In genomic region chr1:101260531-101260930, GRCh38 we compare ENCODE assay signal across 11 cellular contexts. TPM values are rescaled to one million over a fixed set of nuclear protein-coding genes. Genes with fewer than 3 reads are reported as not detected.
DNase-seq lines count a peak whose midpoint lies in the region; ATAC-seq, FAIRE-seq and TF ChIP-seq lines count a peak whose summit lies in the region.
"Had no signal": no experiment of that assay in that cellular context is flagged by ENCODE, and none has a peak within 500 bp of the region (broad histone marks: within the 10 kb centered on the region; RNA-seq: fewer than 3 reads in every experiment).

No MANE protein-coding gene starts in this region.

- no peaks in the 10 kb centered on the region for H4K20me1 ChIP-seq in SK-N-SH (ENCODE audit: insufficient read depth)

- no peaks in the 10 kb centered on the region for H3K9me2 ChIP-seq in SK-N-SH

- peaks cover 16% of the 10 kb centered on the region for H3F3A ChIP-seq in SK-N-SH (replicated peaks; ENCODE audit: insufficient read depth)

- H3K4me1 Mint-ChIP-seq in dendritic cell treated with granulocyte-macrophage colony-stimulating factor and Interleukin-4, amounts not matched to agents 40 ng/mL and 50 ng/mL, for 4 days (ENCODE audit: low read depth): peaks cover 66% of the 10 kb centered on the region

- intact Hi-C loops in dendritic cell treated with granulocyte-macrophage colony-stimulating factor and Interleukin-4, amounts not matched to agents 40 ng/mL and 50 ng/mL, for 4 days (cut with micrococcal nuclease): no loop called here
- intact Hi-C loops in pancreas (cut with DNase I): no loop called here

- H3K9ac ChIP-seq in SK-N-SH: no peak overlapping the region

- 17% methylated on average over 1 of the region's 1 CpG for WGBS in SK-N-SH (ENCODE audit: low lambda C conversion rate)
- WGBS in pancreas, 2 donors: 34 to 40% methylated on average over 1 of the region's 1 CpG

- H3K27me3 ChIP-seq in SK-N-SH (ENCODE audit: insufficient read depth) (no peaks in the 10 kb centered on the region), pancreas (no peaks in the 10 kb centered on the region)
- H3K27me3 ChIP-seq: dorsolateral prefrontal cortex, suprapubic skin had no signal

- no peaks in the 10 kb centered on the region for H3K79me2 ChIP-seq in SK-N-SH (ENCODE audit: insufficient read depth)

- no peak for TF ChIP-seq EP300 in SK-N-SH (IDR thresholded peaks at IDR 0.05; ENCODE audit: borderline replicate concordance in 1 of 2, low read depth in 1 of 2, low read length in 1 of 2)

- H3K4me3 ChIP-seq in SK-N-SH (ENCODE audit: low read depth in 2 of 2, low read length in 1 of 2): no peak overlapping the region
- no peak overlapping the region for H3K4me3 ChIP-seq in pancreas
- H3K4me3 ChIP-seq: dorsolateral prefrontal cortex, suprapubic skin had no signal

- no peaks in the 10 kb centered on the region for H3K9me3 Mint-ChIP-seq in dendritic cell treated with granulocyte-macrophage colony-stimulating factor and Interleukin-4, amounts not matched to agents 40 ng/mL and 50 ng/mL, for 4 days

- DNase-seq in ELR (ENCODE audit: low read depth) (peak; percentile 65), SK-N-SH (no peak), renal cortical epithelial cell (ENCODE audit: low read depth) (peak; percentile 16), pancreas (no peak), NCI-H146 (lab: John Stamatoyannopoulos, UW) (no peak), NCI-H2107 treated with DMSO at 0.1 percent for 48 hours (lab: John Stamatoyannopoulos, UW; ENCODE audit: unreplicated experiment) (no peak)
- DNase-seq: dorsolateral prefrontal cortex, NCI-H2081 treated with DMSO at 0.1 percent for 48 hours had no signal

- no peaks in the 10 kb centered on the region for H3K27me3 Mint-ChIP-seq in dendritic cell treated with granulocyte-macrophage colony-stimulating factor and Interleukin-4, amounts not matched to agents 40 ng/mL and 50 ng/mL, for 4 days

- no peak for TF ChIP-seq RAD21 in SK-N-SH (IDR thresholded peaks at IDR 0.05; ENCODE audit: low read length)

- POLR2A ChIA-PET in SK-N-SH (lab: Yijun Ruan, JAX): no interaction called here

- H3K9me3 ChIP-seq in SK-N-SH (no peaks in the 10 kb centered on the region), pancreas (no peaks in the 10 kb centered on the region)
- H3K9me3 ChIP-seq: suprapubic skin had no signal

- H3K36me3 ChIP-seq in SK-N-SH (replicated peaks in 1 of 2; ENCODE audit: control insufficient read depth in 1 of 2, insufficient read depth in 2 of 2, low read length in 1 of 2): no peaks in the 10 kb centered on the region
- no peaks in the 10 kb centered on the region for H3K36me3 ChIP-seq in pancreas
- H3K36me3 ChIP-seq: suprapubic skin had no signal

- TF ChIP-seq CTCF in SK-N-SH (IDR thresholded peaks at IDR 0.05): no peak
- no peak for TF ChIP-seq CTCF in pancreas (IDR thresholded peaks at IDR 0.05)

- CTCF ChIA-PET in SK-N-SH (lab: Yijun Ruan, JAX): interaction anchor here (1.3 to 2.2 kb wide), 2 partner anchors 22 to 28 kb away, joined by 4 to 12 read pairs; no protein-coding TSS in a partner anchor

- peak overlapping the region; percentile 30; the same call in 1 of the 2 replicates for H2AFZ ChIP-seq in SK-N-SH (ENCODE audit: low read depth)

- H3K4me1 ChIP-seq in SK-N-SH (ENCODE audit: control insufficient read depth in 1 of 2, insufficient read depth in 2 of 2, low read depth in 1 of 2, low read length in 1 of 2) (peaks cover 8 to 20% of the 10 kb centered on the region in 2 experiments; a peak in 3 of 4 replicates), pancreas (no peaks in the 10 kb centered on the region)

- no peak for FAIRE-seq in pancreas (lab: Jason Lieb, UNC)
- FAIRE-seq: frontal cortex had no signal

- no peaks in the 10 kb centered on the region for H3K36me3 Mint-ChIP-seq in dendritic cell treated with granulocyte-macrophage colony-stimulating factor and Interleukin-4, amounts not matched to agents 40 ng/mL and 50 ng/mL, for 4 days (ENCODE audit: low read depth)

- H3K4me2 ChIP-seq in SK-N-SH: no peak overlapping the region

- H3K27ac ChIP-seq in SK-N-SH (ENCODE audit: low read depth in 2 of 2, low read length in 1 of 2): peak overlapping the region in 1 of 2 experiments; percentile 63; a peak in 2 of 4 replicates
- H3K27ac ChIP-seq in pancreas: no peak overlapping the region
- H3K27ac ChIP-seq: dorsolateral prefrontal cortex had no signal

- peak overlapping the region; percentile 91 for H3K27ac Mint-ChIP-seq in dendritic cell treated with granulocyte-macrophage colony-stimulating factor and Interleukin-4, amounts not matched to agents 40 ng/mL and 50 ng/mL, for 4 days

- no peak for ATAC-seq in pancreas

- H3K4me3 Mint-ChIP-seq in dendritic cell treated with granulocyte-macrophage colony-stimulating factor and Interleukin-4, amounts not matched to agents 40 ng/mL and 50 ng/mL, for 4 days: peak overlapping the region; percentile 28

TF ChIP-seq in SK-N-SH, 30 proteins besides CTCF, POLR2A, EP300 and RAD21:
- TF ChIP-seq TCF12 (IDR thresholded peaks at IDR 0.05): no peak
- TF ChIP-seq ZBTB33 (IDR thresholded peaks at IDR 0.05; ENCODE audit: borderline replicate concordance, low read depth): no peak
- TF ChIP-seq USF1 (IDR thresholded peaks at IDR 0.05; ENCODE audit: borderline replicate concordance, low read depth): no peak
- no peak for TF ChIP-seq FOXJ3 (CRISPR knock-in tag; IDR thresholded peaks at IDR 0.05)
- no peak for TF ChIP-seq YY1 (IDR thresholded peaks at IDR 0.05; ENCODE audit: low read depth)
- no peak for TF ChIP-seq MAX (IDR thresholded peaks at IDR 0.05; ENCODE audit: low read depth)
- TF ChIP-seq TEAD4 (IDR thresholded peaks at IDR 0.05; ENCODE audit: borderline replicate concordance, insufficient read depth): no peak
- TF ChIP-seq TAF1 (IDR thresholded peaks at IDR 0.05; ENCODE audit: borderline replicate concordance, low read depth, low read length): no peak
- TF ChIP-seq GABPA (IDR thresholded peaks at IDR 0.05; ENCODE audit: low read depth): no peak
- no peak for TF ChIP-seq REST (IDR thresholded peaks at IDR 0.05; ENCODE audit: low read depth, low read length)
- TF ChIP-seq FOXM1 (IDR thresholded peaks at IDR 0.05; ENCODE audit: low read depth): no peak
- no peak for TF ChIP-seq SMC3 (IDR thresholded peaks at IDR 0.05; ENCODE audit: low read depth, low read length)

RNA-seq across cellular contexts. Expression of gene S1PR1, which starts 23.7 kb away (rescaled TPM):
- polyA plus RNA-seq in SK-N-SH (2012; rRNA removed) (5.9 and 6.5 TPM in 2 replicates), pancreas (10 to 100 TPM in 1 of 2 donors, 1 to 10 TPM in 1; 4.0 to 10.1 TPM)
- 3.9 and 5.5 TPM in 2 replicates for polyA plus RNA-seq in SK-N-SH (2012; cell fraction: cytosol; rRNA removed)
- polyA plus RNA-seq in SK-N-SH (2012; cell fraction: nucleus; rRNA removed): 2.0 and 4.0 TPM in 2 replicates
- total RNA-seq in renal cortical epithelial cell (6.8 and 8.2 TPM in 2 replicates), pancreas (1 to 10 TPM; 2.3 to 6.5 (median 5.7) TPM)

Comparison
In these comparisons a context has a peak if more than half of its experiments do, and no peak if none do; other contexts are left out.
1. DNase-seq: peak in ELR (single experiment) and renal cortical epithelial cell (single experiment); none in SK-N-SH (single experiment), pancreas (0 of 6), NCI-H146 (single experiment) and NCI-H2107 treated with DMSO at 0.1 percent for 48 hours (single experiment).